In the genomic region with DNA sequence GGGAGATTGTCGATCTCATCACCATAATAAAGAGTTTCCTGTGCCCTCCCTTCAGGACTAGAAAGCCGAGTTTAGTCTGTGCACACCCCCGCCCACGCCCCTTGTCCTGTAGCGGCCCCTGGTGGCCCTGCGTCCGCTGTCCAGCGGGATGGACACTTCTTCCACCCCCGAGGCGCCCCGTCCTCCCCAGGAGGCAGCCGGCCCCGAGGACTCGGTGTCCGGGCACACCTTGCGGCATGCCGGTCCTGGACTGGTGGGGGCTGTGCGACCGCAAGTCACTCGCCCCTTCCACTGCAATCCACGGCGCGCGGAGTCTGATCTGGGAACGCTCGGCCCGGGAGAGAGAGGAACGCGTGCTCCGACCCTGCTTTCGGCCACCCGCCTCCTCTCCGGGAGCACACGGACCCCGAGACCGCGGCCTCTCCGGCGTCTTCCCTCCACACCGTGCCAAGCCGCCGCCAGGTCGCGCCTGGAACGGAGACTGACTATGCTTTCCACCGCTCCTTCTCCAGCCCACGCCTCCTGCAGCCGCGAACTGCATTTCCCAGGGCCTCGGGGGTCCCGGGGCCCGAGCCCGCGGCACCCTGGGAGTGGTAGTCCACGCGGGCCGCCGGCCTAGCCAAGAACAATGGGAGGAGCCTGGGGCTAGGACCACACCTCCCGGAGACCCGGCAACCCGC, we compare ENCODE assay signal across 8 cellular contexts. TPM values are rescaled to one million over a fixed set of nuclear protein-coding genes. Genes with fewer than 3 reads are reported as not detected.
DNase-seq lines count a peak whose midpoint lies in the region; FAIRE-seq and TF ChIP-seq lines count a peak whose summit lies in the region.

No MANE protein-coding gene starts in this region.

- peak overlapping the region; percentile 80 for H3K9ac ChIP-seq in ES-I3 (ENCODE audit: low read depth, low read length)

- H3K9me3 ChIP-seq in ES-I3 (ENCODE audit: control insufficient read depth, insufficient read depth, low read length) = no peaks in the 10 kb centered on the region

- H3K4me1 ChIP-seq in ES-I3 (ENCODE audit: insufficient read depth, low read length) = peaks cover 6% of the 10 kb centered on the region

- peak overlapping the region; percentile 64 for H3K4me3 ChIP-seq in LNCaP clone FGC (ENCODE audit: low read depth, low read length)

- no peak for FAIRE-seq in frontal cortex (lab: Jason Lieb, UNC)

- no peaks in the 10 kb centered on the region for H3K36me3 ChIP-seq in ES-I3 (ENCODE audit: insufficient read depth, low read length)

- TF ChIP-seq CTCF in LNCaP clone FGC (IDR thresholded peaks at IDR 0.05; ENCODE audit: control insufficient read depth, extremely low read depth, insufficient read depth) = peak; percentile 83

- DNase-seq in GOT3 (lab: John Stamatoyannopoulos, UW) (peak; percentile 91), LNCaP clone FGC (ENCODE audit: low read depth) (peak; percentile 84), SIG-M5 (lab: John Stamatoyannopoulos, UW) (peak; percentile 75), frontal cortex (ENCODE audit: low spot score in 2 of 2) (peak; percentile 90 to 100), non-pigmented ciliary epithelial cell (ENCODE audit: low read depth) (peak; percentile 69), superior temporal gyrus (ENCODE audit: extremely low spot score) (peak; percentile 93)
- peak; percentile 98 for DNase-seq in activated naive CD4-positive, alpha-beta T cell treated with Interleukin-2 at 50 U/mL for 16 hours

RNA-seq across cellular contexts. Expression of a gene that starts 0.7 kb away (rescaled TPM):
- 3.7 TPM for total RNA-seq in frontal cortex

RNA-seq across cellular contexts. Expression of a gene that starts 12.8 kb away (rescaled TPM):
- total RNA-seq in frontal cortex = not detected

RNA-seq across cellular contexts. Expression of a gene that starts 25.1 kb away (rescaled TPM):
- total RNA-seq in frontal cortex = 2.9 TPM

RNA-seq across cellular contexts. Expression of a gene that starts 28.1 kb away (rescaled TPM):
- total RNA-seq in frontal cortex = 9.4 TPM

RNA-seq across cellular contexts. Expression of a gene that starts 28.3 kb away (rescaled TPM):
- total RNA-seq in frontal cortex = 5.7 TPM

Comparison
In these comparisons a context has a peak if more than half of its experiments do, and no peak if none do; other contexts are left out.
1. Peak in every context shown above with its lines: DNase-seq and H3K4me3 ChIP-seq.